8 cellular contexts compared by ENCODE assay signal in genomic region chr6:11460837-11461661, GRCh38.
DNase-seq lines count a peak whose midpoint lies in the region; ATAC-seq and TF ChIP-seq lines count a peak whose summit lies in the region.
"Had no signal": no experiment of that assay in that cellular context is flagged by ENCODE, and none has a peak within 500 bp of the region (broad histone marks: within the 10 kb centered on the region; RNA-seq: fewer than 3 reads in every experiment).

No MANE protein-coding gene starts in this region.

- H3K4me1 ChIP-seq in mesendoderm (ENCODE audit: control insufficient read depth, low read depth, low read length) (no peaks in the 10 kb centered on the region), right atrium auricular region (no peaks in the 10 kb centered on the region)

- no peak overlapping the region for H3K18ac ChIP-seq in mesendoderm (ENCODE audit: low read length)

- H3K27ac ChIP-seq in mesendoderm (ENCODE audit: low read depth, low read length) (no peak overlapping the region), right atrium auricular region (no peak overlapping the region)

- WGBS in mesendoderm (ENCODE audit: extremely low coverage, insufficient coverage, low lambda C conversion rate) = no CpG with 5 or more reads among the region's 7 CpGs

- no peak overlapping the region for H3K23ac ChIP-seq in mesendoderm (ENCODE audit: low read length)

- no peaks in the 10 kb centered on the region for H3K27me3 ChIP-seq in mesendoderm (ENCODE audit: insufficient read depth, low read length, poor library complexity)
- no peaks in the 10 kb centered on the region for H3K27me3 ChIP-seq in right atrium auricular region

- DNase-seq in mesendoderm = no peak
- no peak for DNase-seq in NCI-H128 (lab: John Stamatoyannopoulos, UW; ENCODE audit: unreplicated experiment)
- no peak for DNase-seq in right atrium auricular region (ENCODE audit: low spot score)
- no peak for DNase-seq in omental fat pad (ENCODE audit: low spot score)
- DNase-seq: activated effector memory CD4-positive, alpha-beta T cell treated with anti-CD3 and anti-CD28 coated beads, Interleukin-2, amount 50 U/mL, for 16 hours had no signal

- no peak overlapping the region for H4K8ac ChIP-seq in mesendoderm (ENCODE audit: low read depth, low read length)

- H3K4ac ChIP-seq in mesendoderm (ENCODE audit: low read depth, low read length) = no peak overlapping the region

- no peak overlapping the region for H3K4me2 ChIP-seq in mesendoderm (ENCODE audit: low read length)

- no peaks in the 10 kb centered on the region for H3K9me3 ChIP-seq in right atrium auricular region

- no peak overlapping the region for H3K9ac ChIP-seq in mesendoderm (ENCODE audit: low read length)

- H2AK5ac ChIP-seq in mesendoderm (ENCODE audit: low read length) = no peak overlapping the region

- H4K5ac ChIP-seq in mesendoderm (ENCODE audit: low read length) = no peak overlapping the region

- H3K36me3 ChIP-seq in mesendoderm (ENCODE audit: control insufficient read depth, insufficient read depth, low read length) (no peaks in the 10 kb centered on the region), right atrium auricular region (no peaks in the 10 kb centered on the region)

- no peak overlapping the region for H2BK120ac ChIP-seq in mesendoderm (ENCODE audit: low read depth, low read length)

- no peaks in the 10 kb centered on the region for H3K79me1 ChIP-seq in mesendoderm (ENCODE audit: low read length)

- peak overlapping the region; percentile 57 for H2BK15ac ChIP-seq in mesendoderm (replicated peaks; ENCODE audit: low read depth)

- no peak for TF ChIP-seq CTCF in right atrium auricular region (IDR thresholded peaks at IDR 0.05)
- TF ChIP-seq CTCF in omental fat pad (IDR thresholded peaks at IDR 0.05) = no peak

- no peak overlapping the region for H3K4me3 ChIP-seq in mesendoderm (ENCODE audit: low read length)
- no peak overlapping the region for H3K4me3 ChIP-seq in right atrium auricular region

- H2BK5ac ChIP-seq in mesendoderm (ENCODE audit: low read length) = no peak overlapping the region

- H3K79me2 ChIP-seq in mesendoderm (ENCODE audit: control insufficient read depth, insufficient read depth, low read length) = no peaks in the 10 kb centered on the region

- ATAC-seq in GM18861 (IDR thresholded peaks at IDR 0.05; ENCODE audit: unreplicated experiment) = peak; percentile 52
- peak; percentile 69 for ATAC-seq in GM21529 (IDR thresholded peaks at IDR 0.05; ENCODE audit: unreplicated experiment)
- peak; percentile 42 for ATAC-seq in HG03469 (IDR thresholded peaks at IDR 0.05; ENCODE audit: unreplicated experiment)
- ATAC-seq in omental fat pad (ENCODE audit: low FRiP score) = no peak

- H3K56ac ChIP-seq in mesendoderm (ENCODE audit: low read length) = no peak overlapping the region
